ENCODE assay signal across 24 cellular contexts in genomic region chr4:130573742-130574141, GRCh38.
"Had no signal": no experiment of that assay in that cellular context is flagged by ENCODE, and none has a peak within 500 bp of the region (broad histone marks: within the 10 kb centered on the region; RNA-seq: fewer than 3 reads in every experiment).

No MANE protein-coding gene starts in this region.

- ATAC-seq: activated T-cell treated with anti-CD3 and anti-CD28 coated beads, Interleukin-2, amount 50 U/mL, for 72 hours; left ventricle myocardium superior; naive thymus-derived CD4-positive, alpha-beta T cell; sciatic nerve; stimulated activated naive CD8-positive, alpha-beta T cell treated with anti-CD3 and anti-CD28 coated beads, Interleukin-15, amount 100 ng/mL, for 72 hours had no signal

- H3K36me3 ChIP-seq: ascending aorta, colonic mucosa, suprapubic skin, transverse colon, uterus, WERI-Rb-1 had no signal

- H3K9ac ChIP-seq: parathyroid adenoma had no signal

- H3K27ac ChIP-seq: ascending aorta, colonic mucosa, parathyroid adenoma, suprapubic skin, transverse colon, uterus, WERI-Rb-1 had no signal

- H3K79me2 ChIP-seq: parathyroid adenoma had no signal

- H3K27me3 Mint-ChIP-seq: activated naive CD4-positive, alpha-beta T cell treated with anti-CD3 and anti-CD28 coated beads, Interleukin-2, amount 50 U/mL, for 24 hours; central memory CD8-positive, alpha-beta T cell; naive thymus-derived CD4-positive, alpha-beta T cell; stimulated activated naive CD8-positive, alpha-beta T cell treated with anti-CD3 and anti-CD28 coated beads, Interleukin-15, amount 100 ng/mL, for 72 hours had no signal

- H3K9me3 ChIP-seq: ascending aorta, colonic mucosa, suprapubic skin, uterus had no signal

- DNase-seq: activated CD4-positive, alpha-beta T cell treated with anti-CD3 and anti-CD28 coated beads, Interleukin-2, amount 50 U/mL, for 4 hours; activated gamma-delta T cell; activated T-cell treated with anti-CD3 and anti-CD28 coated beads, Interleukin-2, amount 50 U/mL, for 72 hours; colonic mucosa; erythroblast; foreskin melanocyte; glutamatergic neuron; hypothalamus; left ventricle myocardium superior; mesendoderm; naive thymus-derived CD4-positive, alpha-beta T cell; stimulated activated CD4-positive, alpha-beta T cell treated with anti-CD3 and anti-CD28 coated beads, Interleukin-4, amount 100 ng/mL, for 1 hour; stimulated activated naive CD8-positive, alpha-beta T cell treated with anti-CD3 and anti-CD28 coated beads, Interleukin-15, amount 100 ng/mL, for 72 hours; transverse colon; uterus; WERI-Rb-1 had no signal

- H2AFZ ChIP-seq: parathyroid adenoma had no signal

- H3K27ac Mint-ChIP-seq: activated naive CD4-positive, alpha-beta T cell treated with anti-CD3 and anti-CD28 coated beads, Interleukin-2, amount 50 U/mL, for 24 hours; activated T-cell treated with anti-CD3 and anti-CD28 coated beads, Interleukin-2, amount 50 U/mL, for 72 hours; naive thymus-derived CD4-positive, alpha-beta T cell; stimulated activated naive CD8-positive, alpha-beta T cell treated with anti-CD3 and anti-CD28 coated beads, Interleukin-15, amount 100 ng/mL, for 72 hours had no signal

- H3K36me3 Mint-ChIP-seq: activated naive CD4-positive, alpha-beta T cell treated with anti-CD3 and anti-CD28 coated beads, Interleukin-2, amount 50 U/mL, for 24 hours; naive thymus-derived CD4-positive, alpha-beta T cell had no signal

- H3K4me1 Mint-ChIP-seq: activated naive CD4-positive, alpha-beta T cell treated with anti-CD3 and anti-CD28 coated beads, Interleukin-2, amount 50 U/mL, for 24 hours; central memory CD8-positive, alpha-beta T cell; naive thymus-derived CD4-positive, alpha-beta T cell; stimulated activated naive CD8-positive, alpha-beta T cell treated with anti-CD3 and anti-CD28 coated beads, Interleukin-15, amount 100 ng/mL, for 72 hours had no signal

- H3K4me3 Mint-ChIP-seq: activated naive CD4-positive, alpha-beta T cell treated with anti-CD3 and anti-CD28 coated beads, Interleukin-2, amount 50 U/mL, for 24 hours; activated T-cell treated with anti-CD3 and anti-CD28 coated beads, Interleukin-2, amount 50 U/mL, for 72 hours; central memory CD8-positive, alpha-beta T cell; naive thymus-derived CD4-positive, alpha-beta T cell; stimulated activated naive CD8-positive, alpha-beta T cell treated with anti-CD3 and anti-CD28 coated beads, Interleukin-15, amount 100 ng/mL, for 72 hours had no signal

- FAIRE-seq: endometrium had no signal

- H3K4me1 ChIP-seq: ascending aorta, colonic mucosa, parathyroid adenoma, suprapubic skin, transverse colon, uterus had no signal

- H3K27me3 ChIP-seq: ascending aorta, colonic mucosa, suprapubic skin, transverse colon, uterus had no signal

- H3K4me3 ChIP-seq: ascending aorta, colonic mucosa, smooth muscle cell, suprapubic skin, transverse colon, uterus had no signal

- H3K4me2 ChIP-seq: smooth muscle cell had no signal
